1 cellular context compared by ENCODE assay signal in the genomic region with DNA sequence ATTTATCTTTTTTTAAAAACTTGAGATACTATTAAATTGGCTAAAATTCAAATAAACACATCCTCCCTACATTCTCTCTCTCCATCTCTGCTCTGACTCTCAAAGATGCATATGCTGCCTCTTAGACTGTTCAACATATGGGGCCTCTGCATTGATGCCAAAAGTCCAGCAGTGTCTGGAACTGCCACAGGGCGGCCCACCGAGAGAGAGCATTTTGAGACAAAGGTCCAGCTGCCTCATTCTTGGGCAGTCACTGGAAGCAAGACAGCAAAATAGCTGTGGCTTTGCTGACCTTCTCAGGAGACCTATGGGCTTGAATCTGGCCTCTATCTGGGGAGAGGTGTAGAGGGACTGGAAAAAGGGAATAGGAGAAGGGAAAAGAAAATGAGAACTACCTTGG.
TF ChIP-seq lines count a peak whose summit lies in the region.

No MANE protein-coding gene starts in this region.

TF ChIP-seq in A549, 52 proteins besides CTCF, POLR2A, EP300 and RAD21:
- TF ChIP-seq, protein P1, sequence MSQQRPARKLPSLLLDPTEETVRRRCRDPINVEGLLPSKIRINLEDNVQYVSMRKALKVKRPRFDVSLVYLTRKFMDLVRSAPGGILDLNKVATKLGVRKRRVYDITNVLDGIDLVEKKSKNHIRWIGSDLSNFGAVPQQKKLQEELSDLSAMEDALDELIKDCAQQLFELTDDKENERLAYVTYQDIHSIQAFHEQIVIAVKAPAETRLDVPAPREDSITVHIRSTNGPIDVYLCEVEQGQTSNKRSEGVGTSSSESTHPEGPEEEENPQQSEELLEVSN (IDR thresholded peaks at IDR 0.05; ENCODE audit: borderline replicate concordance, low read depth) = no peak
- TF ChIP-seq MAZ (IDR thresholded peaks at IDR 0.05; ENCODE audit: borderline replicate concordance, low read depth, low read length) (no peak), TFCP2L1 (CRISPR knock-in tag; IDR thresholded peaks at IDR 0.05) (no peak), HOXB13 (CRISPR knock-in tag; IDR thresholded peaks at IDR 0.05; ENCODE audit: low read depth) (no peak), MYC (IDR thresholded peaks at IDR 0.05; ENCODE audit: borderline replicate concordance, low read length) (no peak), JUN (IDR thresholded peaks at IDR 0.05) (no peak), FOSB (CRISPR knock-in tag; IDR thresholded peaks at IDR 0.05) (no peak), HOXB5 (CRISPR knock-in tag; IDR thresholded peaks at IDR 0.05) (no peak)
- TF ChIP-seq, protein P2, sequence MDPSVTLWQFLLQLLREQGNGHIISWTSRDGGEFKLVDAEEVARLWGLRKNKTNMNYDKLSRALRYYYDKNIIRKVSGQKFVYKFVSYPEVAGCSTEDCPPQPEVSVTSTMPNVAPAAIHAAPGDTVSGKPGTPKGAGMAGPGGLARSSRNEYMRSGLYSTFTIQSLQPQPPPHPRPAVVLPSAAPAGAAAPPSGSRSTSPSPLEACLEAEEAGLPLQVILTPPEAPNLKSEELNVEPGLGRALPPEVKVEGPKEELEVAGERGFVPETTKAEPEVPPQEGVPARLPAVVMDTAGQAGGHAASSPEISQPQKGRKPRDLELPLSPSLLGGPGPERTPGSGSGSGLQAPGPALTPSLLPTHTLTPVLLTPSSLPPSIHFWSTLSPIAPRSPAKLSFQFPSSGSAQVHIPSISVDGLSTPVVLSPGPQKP (IDR thresholded peaks at IDR 0.05; ENCODE audit: low read depth, low read length) = no peak
- TF ChIP-seq, protein P3, sequence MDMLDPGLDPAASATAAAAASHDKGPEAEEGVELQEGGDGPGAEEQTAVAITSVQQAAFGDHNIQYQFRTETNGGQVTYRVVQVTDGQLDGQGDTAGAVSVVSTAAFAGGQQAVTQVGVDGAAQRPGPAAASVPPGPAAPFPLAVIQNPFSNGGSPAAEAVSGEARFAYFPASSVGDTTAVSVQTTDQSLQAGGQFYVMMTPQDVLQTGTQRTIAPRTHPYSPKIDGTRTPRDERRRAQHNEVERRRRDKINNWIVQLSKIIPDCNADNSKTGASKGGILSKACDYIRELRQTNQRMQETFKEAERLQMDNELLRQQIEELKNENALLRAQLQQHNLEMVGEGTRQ (IDR thresholded peaks at IDR 0.05) = no peak
TF ChIP-seq in A549: peak in this region for 0.
